Comparison of ENCODE assay signal across 29 cellular contexts in the genomic region with DNA sequence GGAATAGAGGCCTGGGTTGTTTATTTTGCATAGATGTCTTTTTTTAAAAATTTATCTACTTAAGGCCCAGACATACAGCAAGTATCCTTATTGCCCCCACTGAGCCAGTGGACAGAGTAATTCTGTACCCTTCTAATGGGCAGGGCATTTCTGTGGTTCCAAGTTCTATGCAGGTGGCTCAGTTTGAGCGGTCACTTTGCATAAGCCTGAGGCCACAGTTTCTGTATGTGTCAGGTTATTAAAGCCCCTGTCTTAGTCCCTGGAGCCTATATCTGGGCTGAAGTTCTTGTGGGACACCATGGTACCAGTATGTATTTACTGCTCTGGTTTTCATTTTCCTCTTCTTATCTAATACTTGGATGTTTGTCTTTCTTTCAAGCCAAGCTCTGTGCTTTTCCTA.
DNase-seq lines count a peak whose midpoint lies in the region; ATAC-seq and TF ChIP-seq lines count a peak whose summit lies in the region.
"Had no signal": no experiment of that assay in that cellular context is flagged by ENCODE, and none has a peak within 500 bp of the region (broad histone marks: within the 10 kb centered on the region; RNA-seq: fewer than 3 reads in every experiment).

No MANE protein-coding gene starts in this region.

- no peak for TF ChIP-seq CTCF in A673 (conservative IDR thresholded peaks at IDR 0.05; ENCODE audit: low read depth, low read length)

- no peak overlapping the region for H3K4me3 Mint-ChIP-seq in T-cell
- H3K4me3 Mint-ChIP-seq: activated naive CD4-positive, alpha-beta T cell treated with anti-CD3 and anti-CD28 coated beads, Interleukin-2, amount 10 ng/mL, durations not matched to agents 7 days and 5 days; activated T-helper 1 cell treated with anti-CD3 and anti-CD28 coated beads, Interleukin-12 subunit alpha, Interleukin-12 subunit beta, Interleukin-2, Interleukin-4 antibody, amounts not matched to agents 30 ng/mL and 10 ng/mL and 1 ng/mL, durations not matched to agents 14 hours and 24 hours and 36 hours; memory B cell; WTC11 had no signal

- H3K27ac ChIP-seq in A673 (ENCODE audit: low read depth, low read length, poor library complexity, severe bottlenecking): no peak overlapping the region
- H3K27ac ChIP-seq: breast epithelium, C4-2B, neutrophil, stomach, transverse colon had no signal

- no peak overlapping the region for H3K4me3 ChIP-seq in A673 (ENCODE audit: low read depth, low read length, poor library complexity, severe bottlenecking)
- H3K4me3 ChIP-seq: breast epithelium, stomach, transverse colon had no signal

- peaks cover 0 to 11% of the 10 kb centered on the region in 2 donors for H3K27me3 Mint-ChIP-seq in T-cell
- H3K27me3 Mint-ChIP-seq: activated naive CD4-positive, alpha-beta T cell treated with anti-CD3 and anti-CD28 coated beads, Interleukin-2, amount 10 ng/mL, durations not matched to agents 7 days and 5 days had no signal

- no peaks in the 10 kb centered on the region for H3K4me1 Mint-ChIP-seq in T-cell
- H3K4me1 Mint-ChIP-seq: activated naive CD4-positive, alpha-beta T cell treated with anti-CD3 and anti-CD28 coated beads, Interleukin-2, amount 10 ng/mL, durations not matched to agents 7 days and 5 days; memory B cell had no signal

- no peaks in the 10 kb centered on the region for H3K9me3 Mint-ChIP-seq in T-cell
- H3K9me3 Mint-ChIP-seq: activated naive CD4-positive, alpha-beta T cell treated with anti-CD3 and anti-CD28 coated beads, Interleukin-2, amount 10 ng/mL, durations not matched to agents 7 days and 5 days; activated T-helper 1 cell treated with anti-CD3 and anti-CD28 coated beads, Interleukin-12 subunit alpha, Interleukin-12 subunit beta, Interleukin-2, Interleukin-4 antibody, amounts not matched to agents 30 ng/mL and 10 ng/mL and 1 ng/mL, durations not matched to agents 14 hours and 24 hours and 36 hours; memory B cell; WTC11 had no signal

- CTCF ChIA-PET in T-cell (lab: Charles Lee): no interaction called here
- CTCF ChIA-PET in A673 (lab: Charles Lee): no interaction called here

- intact Hi-C loops in A673 (cut with micrococcal nuclease; ENCODE audit: unreplicated experiment): no loop called here

- no peak for DNase-seq in T-cell
- DNase-seq in GM19238 (ENCODE audit: insufficient read length, low spot score): no peak
- DNase-seq in NCI-H2196 (lab: John Stamatoyannopoulos, UW; ENCODE audit: unreplicated experiment): no peak
- DNase-seq in A673 (ENCODE audit: low spot score): no peak
- DNase-seq: activated CD4-positive, alpha-beta T cell treated with anti-CD3 and anti-CD28 coated beads, Interleukin-2, amount 50 U/mL, for 1 hour; activated naive CD4-positive, alpha-beta T cell treated with anti-CD3 and anti-CD28 coated beads, Interleukin-2, amount 10 ng/mL, durations not matched to agents 7 days and 5 days; amniotic stem cell; DMS79 treated with DMSO at 0.1 percent for 48 hours; effector CD8-positive, alpha-beta T cell; H7; left colon; NCI-H1105 treated with DMSO at 0.1 percent for 48 hours; NCI-H2081; NCI-H446; OCI-M1; stomach; T1000; transverse colon had no signal

- no peaks in the 10 kb centered on the region for H3K4me1 ChIP-seq in A673 (ENCODE audit: insufficient read depth, low read length, poor library complexity, severe bottlenecking)
- H3K4me1 ChIP-seq: breast epithelium, stomach, transverse colon had no signal

- H3K27ac Mint-ChIP-seq in T-cell: no peak overlapping the region
- H3K27ac Mint-ChIP-seq: activated naive CD4-positive, alpha-beta T cell treated with anti-CD3 and anti-CD28 coated beads, Interleukin-2, amount 10 ng/mL, durations not matched to agents 7 days and 5 days; activated T-helper 1 cell treated with anti-CD3 and anti-CD28 coated beads, Interleukin-12 subunit alpha, Interleukin-12 subunit beta, Interleukin-2, Interleukin-4 antibody, amounts not matched to agents 30 ng/mL and 10 ng/mL and 1 ng/mL, durations not matched to agents 14 hours and 24 hours and 36 hours; memory B cell; WTC11 had no signal

- ATAC-seq in GM18867 (IDR thresholded peaks at IDR 0.05; ENCODE audit: unreplicated experiment): peak; percentile 79
- ATAC-seq in GM19463 (IDR thresholded peaks at IDR 0.05; ENCODE audit: unreplicated experiment): peak; percentile 73
- peak; percentile 75 for ATAC-seq in HG02852 (IDR thresholded peaks at IDR 0.05; ENCODE audit: unreplicated experiment)
- ATAC-seq in HG03520 (IDR thresholded peaks at IDR 0.05; ENCODE audit: unreplicated experiment): peak; percentile 67
- no peak for ATAC-seq in T-cell (replicated peaks in 1 of 4)
- ATAC-seq: left colon, Right ventricle myocardium inferior, WTC11 had no signal

- no peaks in the 10 kb centered on the region for H3K9me3 ChIP-seq in A673 (ENCODE audit: low read depth, low read length, poor library complexity, severe bottlenecking)
- H3K9me3 ChIP-seq: neutrophil, stomach, transverse colon had no signal

- H3K27me3 ChIP-seq in A673 (replicated peaks; ENCODE audit: insufficient read depth, low read depth, low read length, poor library complexity): no peaks in the 10 kb centered on the region
- H3K27me3 ChIP-seq: neutrophil, stomach, transverse colon had no signal

- no TSS peak for BruUV-seq in A673 (replicated peaks; lab: Mats Ljungman, UMichigan)

- no peaks in the 10 kb centered on the region for H3K36me3 ChIP-seq in A673 (ENCODE audit: insufficient read depth, low read length, poor library complexity, severe bottlenecking)
- H3K36me3 ChIP-seq: breast epithelium, neutrophil, stomach, transverse colon had no signal

- H3K36me3 Mint-ChIP-seq in T-cell: no peaks in the 10 kb centered on the region
- H3K36me3 Mint-ChIP-seq: activated naive CD4-positive, alpha-beta T cell treated with anti-CD3 and anti-CD28 coated beads, Interleukin-2, amount 10 ng/mL, durations not matched to agents 7 days and 5 days; memory B cell; WTC11 had no signal

- POLR2A ChIA-PET in T-cell (lab: Charles Lee): no interaction called here
- POLR2A ChIA-PET in A673 (lab: Charles Lee; ENCODE audit: low non-redundant PET): no interaction called here

Comparison
In these comparisons a context has a peak if more than half of its experiments do, and no peak if none do; other contexts are left out.
1. ATAC-seq: peak in GM18867 (single experiment), GM19463 (single experiment), HG02852 (single experiment) and HG03520 (single experiment); none in T-cell (0 of 4).